ENCODE assay signal across 8 cellular contexts in the genomic region with DNA sequence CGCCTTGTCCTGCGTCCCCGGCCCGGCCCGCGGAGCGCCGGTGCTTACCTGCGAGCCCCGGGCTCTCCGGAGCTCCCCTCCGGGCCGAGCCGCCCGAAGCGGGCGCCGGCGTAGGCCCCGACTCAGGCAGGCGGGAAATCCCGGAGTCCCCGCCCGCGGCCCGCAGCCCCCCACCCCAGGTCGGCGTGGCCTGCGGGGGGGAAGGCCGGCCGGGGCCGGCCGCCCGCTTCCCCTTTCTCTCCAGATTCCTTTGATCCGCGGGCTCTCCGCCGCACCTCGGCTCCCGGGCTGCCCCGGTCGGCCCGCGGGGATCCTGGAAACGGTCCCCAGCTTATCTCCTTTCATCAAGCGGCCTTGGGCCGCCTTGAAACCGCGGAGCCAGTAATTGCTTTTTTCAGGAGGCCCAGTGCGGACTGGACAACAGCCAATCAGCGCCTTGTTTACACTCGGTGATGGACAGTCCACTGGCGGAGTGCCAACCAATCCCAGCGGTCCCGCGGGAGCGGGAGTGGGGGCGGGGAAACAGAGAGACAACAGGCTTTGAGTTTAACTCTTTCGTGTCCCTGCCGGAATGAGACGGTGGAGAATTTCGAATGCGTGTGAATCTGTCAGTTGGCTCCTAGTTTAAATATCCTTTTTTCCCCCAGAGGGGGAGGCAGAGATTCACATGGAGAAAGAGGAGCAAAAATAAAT. TPM values are rescaled to one million over a fixed set of nuclear protein-coding genes. Genes with fewer than 3 reads are reported as not detected.
DNase-seq lines count a peak whose midpoint lies in the region; ATAC-seq lines count a peak whose summit lies in the region.

No MANE protein-coding gene starts in this region.

- DNase-seq in HAP-1 (ENCODE audit: low spot score in 2 of 2) (peak; percentile 99 to 100), NCI-H446 (lab: John Stamatoyannopoulos, UW) (peak; percentile 100), midbrain (lab: John Stamatoyannopoulos, UW) (peak; percentile 100)
- peak; percentile 76 for DNase-seq in activated CD4-positive, alpha-beta memory T cell treated with anti-CD3 and anti-CD28 coated beads, Interleukin-2, amount 10 ng/mL, durations not matched to agents 7 days and 5 days
- DNase-seq in stimulated activated CD8-positive, alpha-beta memory T cell treated with anti-CD3 and anti-CD28 coated beads, Interleukin-4, amount 100 ng/mL, for 4 hours (ENCODE audit: low read depth in 2 of 2, low spot score in 1 of 2): peak; percentile 39 to 43

- H3K4me2 ChIP-seq in BLaER1: peak overlapping the region; percentile 100

- peak overlapping the region; percentile 56 for H3K27ac Mint-ChIP-seq in activated CD4-positive, alpha-beta memory T cell treated with anti-CD3 and anti-CD28 coated beads, Interleukin-2, amount 10 ng/mL, durations not matched to agents 7 days and 5 days

- in situ Hi-C loops in HAP-1 (cut with MboI; ENCODE audit: low sequenced_read_pairs): loop anchor here (5.0 to 10.0 kb wide), 2 partner anchors 91 to 102 kb away; no protein-coding TSS in a partner anchor

- 0 to 1% methylated on average over 55 to 63 of the region's 63 CpGs for WGBS in esophagus, 2 donors

- H3K9me3 ChIP-seq in BLaER1 (no peaks in the 10 kb centered on the region), HAP-1 (no peaks in the 10 kb centered on the region), esophagus (ENCODE audit: control insufficient read depth in 2 of 2, insufficient read depth in 1 of 2, low read depth in 1 of 2, low read length in 1 of 2) (no peaks in the 10 kb centered on the region)

- H3K36me3 ChIP-seq in BLaER1: peaks cover 23% of the 10 kb centered on the region; the same call in 1 of the 2 replicates
- H3K36me3 ChIP-seq in HAP-1 (replicated peaks): no peaks in the 10 kb centered on the region; the same call in 1 of the 2 replicates
- H3K36me3 ChIP-seq in esophagus (ENCODE audit: control insufficient read depth in 2 of 2, insufficient read depth in 2 of 2, low read length in 1 of 2): peaks cover 0 to 3% of the 10 kb centered on the region in 2 donors

- H3K27me3 Mint-ChIP-seq in activated CD4-positive, alpha-beta memory T cell treated with anti-CD3 and anti-CD28 coated beads, Interleukin-2, amount 10 ng/mL, durations not matched to agents 7 days and 5 days: peaks cover 62% of the 10 kb centered on the region

- POLR2A ChIA-PET in activated CD4-positive, alpha-beta memory T cell treated with anti-CD3 and anti-CD28 coated beads, Interleukin-2, amount 10 ng/mL, durations not matched to agents 7 days and 5 days (lab: Charles Lee): interaction anchor here (1.4 kb wide), 1 partner anchor 119 kb away, joined by 3 read pairs; a partner anchor contains a TSS

- CTCF ChIA-PET in activated CD4-positive, alpha-beta memory T cell treated with anti-CD3 and anti-CD28 coated beads, Interleukin-2, amount 10 ng/mL, durations not matched to agents 7 days and 5 days (lab: Charles Lee): interaction anchor here (1.2 kb wide), 1 partner anchor 91 kb away, joined by 7 read pairs; no protein-coding TSS in a partner anchor

- peak overlapping the region; percentile 94 for H3K27ac ChIP-seq in BLaER1
- peak overlapping the region; percentile 94 to 97 for H3K27ac ChIP-seq in esophagus (ENCODE audit: low read depth in 2 of 2, low read length in 1 of 2)

- H3K4me1 Mint-ChIP-seq in activated CD4-positive, alpha-beta memory T cell treated with anti-CD3 and anti-CD28 coated beads, Interleukin-2, amount 10 ng/mL, durations not matched to agents 7 days and 5 days: peaks cover 28% of the 10 kb centered on the region

- H3K4me1 ChIP-seq in BLaER1: peaks cover 50% of the 10 kb centered on the region
- peaks cover 17% of the 10 kb centered on the region for H3K4me1 ChIP-seq in HAP-1
- peaks cover 4 to 21% of the 10 kb centered on the region in 2 donors for H3K4me1 ChIP-seq in esophagus (ENCODE audit: control insufficient read depth in 2 of 2, insufficient read depth in 2 of 2, low read length in 1 of 2)

- peak overlapping the region; percentile 91 for H3K9ac ChIP-seq in BLaER1

- peak overlapping the region; percentile 91 for H3K4me3 ChIP-seq in BLaER1
- peak overlapping the region; percentile 64 for H3K4me3 ChIP-seq in HAP-1
- peak overlapping the region; percentile 71 to 77 for H3K4me3 ChIP-seq in esophagus (ENCODE audit: low read depth in 1 of 2, low read length in 2 of 2)

- H4K20me1 ChIP-seq in BLaER1: peaks cover 75% of the 10 kb centered on the region

- H3K27me3 ChIP-seq in BLaER1 (peaks cover 20% of the 10 kb centered on the region), HAP-1 (ENCODE audit: low read depth) (no peaks in the 10 kb centered on the region), esophagus (ENCODE audit: control insufficient read depth in 1 of 2, insufficient read depth in 2 of 2, low read length in 2 of 2) (no peaks in the 10 kb centered on the region)

- no peaks in the 10 kb centered on the region for H3K9me3 Mint-ChIP-seq in activated CD4-positive, alpha-beta memory T cell treated with anti-CD3 and anti-CD28 coated beads, Interleukin-2, amount 10 ng/mL, durations not matched to agents 7 days and 5 days

- H3K36me3 Mint-ChIP-seq in activated CD4-positive, alpha-beta memory T cell treated with anti-CD3 and anti-CD28 coated beads, Interleukin-2, amount 10 ng/mL, durations not matched to agents 7 days and 5 days (ENCODE audit: low read depth): peaks cover 16% of the 10 kb centered on the region

- H3K4me3 Mint-ChIP-seq in activated CD4-positive, alpha-beta memory T cell treated with anti-CD3 and anti-CD28 coated beads, Interleukin-2, amount 10 ng/mL, durations not matched to agents 7 days and 5 days: peak overlapping the region; percentile 49

- ATAC-seq in HG02970 (IDR thresholded peaks at IDR 0.05; ENCODE audit: low FRiP score, unreplicated experiment): no peak

RNA-seq across cellular contexts. Expression of a gene that starts 1.4 kb away (rescaled TPM):
- under 1 TPM; 0.15 to 0.18 TPM for total RNA-seq in activated CD4-positive, alpha-beta memory T cell treated with anti-CD3 and anti-CD28 coated beads, Interleukin-2, amount 10 ng/mL, durations not matched to agents 7 days and 5 days
- polyA plus RNA-seq in esophagus: 1 to 10 TPM; 3.0 to 9.1 TPM

Comparison
In these comparisons a context has a peak if more than half of its experiments do, and no peak if none do; other contexts are left out.
1. DNase-seq: peak in every context shown above with its lines; median percentile 100 in NCI-H446; 100 in midbrain; 100 in HAP-1; 76 in activated CD4-positive, alpha-beta memory T cell treated with anti-CD3 and anti-CD28 coated beads, Interleukin-2, amount 10 ng/mL, durations not matched to agents 7 days and 5 days; 41 in stimulated activated CD8-positive, alpha-beta memory T cell treated with anti-CD3 and anti-CD28 coated beads, Interleukin-4, amount 100 ng/mL, for 4 hours.